1 cellular context compared by ENCODE assay signal in genomic region chr3:186097663-186098451, GRCh38.
A peak's percentile ranks its signal among the peaks of the same experiment; 100 is the strongest.
TF ChIP-seq lines count a peak whose summit lies in the region.

No MANE protein-coding gene starts in this region.

TF ChIP-seq in HepG2, 621 proteins besides CTCF, POLR2A, EP300 and RAD21 (continued from another document and continues in another):
- TF ChIP-seq, protein P1, sequence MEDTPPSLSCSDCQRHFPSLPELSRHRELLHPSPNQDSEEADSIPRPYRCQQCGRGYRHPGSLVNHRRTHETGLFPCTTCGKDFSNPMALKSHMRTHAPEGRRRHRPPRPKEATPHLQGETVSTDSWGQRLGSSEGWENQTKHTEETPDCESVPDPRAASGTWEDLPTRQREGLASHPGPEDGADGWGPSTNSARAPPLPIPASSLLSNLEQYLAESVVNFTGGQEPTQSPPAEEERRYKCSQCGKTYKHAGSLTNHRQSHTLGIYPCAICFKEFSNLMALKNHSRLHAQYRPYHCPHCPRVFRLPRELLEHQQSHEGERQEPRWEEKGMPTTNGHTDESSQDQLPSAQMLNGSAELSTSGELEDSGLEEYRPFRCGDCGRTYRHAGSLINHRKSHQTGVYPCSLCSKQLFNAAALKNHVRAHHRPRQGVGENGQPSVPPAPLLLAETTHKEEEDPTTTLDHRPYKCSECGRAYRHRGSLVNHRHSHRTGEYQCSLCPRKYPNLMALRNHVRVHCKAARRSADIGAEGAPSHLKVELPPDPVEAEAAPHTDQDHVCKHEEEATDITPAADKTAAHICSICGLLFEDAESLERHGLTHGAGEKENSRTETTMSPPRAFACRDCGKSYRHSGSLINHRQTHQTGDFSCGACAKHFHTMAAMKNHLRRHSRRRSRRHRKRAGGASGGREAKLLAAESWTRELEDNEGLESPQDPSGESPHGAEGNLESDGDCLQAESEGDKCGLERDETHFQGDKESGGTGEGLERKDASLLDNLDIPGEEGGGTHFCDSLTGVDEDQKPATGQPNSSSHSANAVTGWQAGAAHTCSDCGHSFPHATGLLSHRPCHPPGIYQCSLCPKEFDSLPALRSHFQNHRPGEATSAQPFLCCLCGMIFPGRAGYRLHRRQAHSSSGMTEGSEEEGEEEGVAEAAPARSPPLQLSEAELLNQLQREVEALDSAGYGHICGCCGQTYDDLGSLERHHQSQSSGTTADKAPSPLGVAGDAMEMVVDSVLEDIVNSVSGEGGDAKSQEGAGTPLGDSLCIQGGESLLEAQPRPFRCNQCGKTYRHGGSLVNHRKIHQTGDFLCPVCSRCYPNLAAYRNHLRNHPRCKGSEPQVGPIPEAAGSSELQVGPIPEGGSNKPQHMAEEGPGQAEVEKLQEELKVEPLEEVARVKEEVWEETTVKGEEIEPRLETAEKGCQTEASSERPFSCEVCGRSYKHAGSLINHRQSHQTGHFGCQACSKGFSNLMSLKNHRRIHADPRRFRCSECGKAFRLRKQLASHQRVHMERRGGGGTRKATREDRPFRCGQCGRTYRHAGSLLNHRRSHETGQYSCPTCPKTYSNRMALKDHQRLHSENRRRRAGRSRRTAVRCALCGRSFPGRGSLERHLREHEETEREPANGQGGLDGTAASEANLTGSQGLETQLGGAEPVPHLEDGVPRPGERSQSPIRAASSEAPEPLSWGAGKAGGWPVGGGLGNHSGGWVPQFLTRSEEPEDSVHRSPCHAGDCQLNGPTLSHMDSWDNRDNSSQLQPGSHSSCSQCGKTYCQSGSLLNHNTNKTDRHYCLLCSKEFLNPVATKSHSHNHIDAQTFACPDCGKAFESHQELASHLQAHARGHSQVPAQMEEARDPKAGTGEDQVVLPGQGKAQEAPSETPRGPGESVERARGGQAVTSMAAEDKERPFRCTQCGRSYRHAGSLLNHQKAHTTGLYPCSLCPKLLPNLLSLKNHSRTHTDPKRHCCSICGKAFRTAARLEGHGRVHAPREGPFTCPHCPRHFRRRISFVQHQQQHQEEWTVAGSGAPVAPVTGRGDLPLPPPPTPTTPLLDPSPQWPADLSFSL (CRISPR knock-in tag; IDR thresholded peaks at IDR 0.05) = no peak
- TF ChIP-seq CAMTA2 (CRISPR knock-in tag; IDR thresholded peaks at IDR 0.05; ENCODE audit: borderline replicate concordance) = no peak
- TF ChIP-seq ZBTB43 (CRISPR knock-in tag; conservative IDR thresholded peaks at IDR 0.05) = peak; percentile 82
- TF ChIP-seq KAT7 (CRISPR knock-in tag; IDR thresholded peaks at IDR 0.05; ENCODE audit: borderline replicate concordance) = no peak
- peak; percentile 71; the same call in 1 of the 3 replicates for TF ChIP-seq MXI1 (IDR thresholded peaks at IDR 0.05; ENCODE audit: borderline replicate concordance, low read depth, low read length)
- TF ChIP-seq THRA (CRISPR knock-in tag; IDR thresholded peaks at IDR 0.05; ENCODE audit: borderline replicate concordance) = peak; percentile 3; the same call in 1 of the 2 replicates
- TF ChIP-seq ZNF234 (CRISPR knock-in tag; conservative IDR thresholded peaks at IDR 0.05) = no peak
- no peak; the same call in 1 of the 2 replicates for TF ChIP-seq YEATS2 (CRISPR knock-in tag; IDR thresholded peaks at IDR 0.05; ENCODE audit: borderline replicate concordance)
- no peak for TF ChIP-seq ZNF530 (CRISPR knock-in tag; IDR thresholded peaks at IDR 0.05; ENCODE audit: low read depth)
- peak; percentile 26; the same call in 1 of the 2 replicates for TF ChIP-seq ZNF543 (CRISPR knock-in tag; IDR thresholded peaks at IDR 0.05)
- no peak for TF ChIP-seq ZBTB34 (CRISPR knock-in tag; IDR thresholded peaks at IDR 0.05)
- peak; percentile 19; the same call in 1 of the 2 replicates for TF ChIP-seq SMC3 (IDR thresholded peaks at IDR 0.05; ENCODE audit: low read length)
- TF ChIP-seq, protein P2, sequence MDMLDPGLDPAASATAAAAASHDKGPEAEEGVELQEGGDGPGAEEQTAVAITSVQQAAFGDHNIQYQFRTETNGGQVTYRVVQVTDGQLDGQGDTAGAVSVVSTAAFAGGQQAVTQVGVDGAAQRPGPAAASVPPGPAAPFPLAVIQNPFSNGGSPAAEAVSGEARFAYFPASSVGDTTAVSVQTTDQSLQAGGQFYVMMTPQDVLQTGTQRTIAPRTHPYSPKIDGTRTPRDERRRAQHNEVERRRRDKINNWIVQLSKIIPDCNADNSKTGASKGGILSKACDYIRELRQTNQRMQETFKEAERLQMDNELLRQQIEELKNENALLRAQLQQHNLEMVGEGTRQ (IDR thresholded peaks at IDR 0.05; ENCODE audit: low read depth, low read length) = no peak
- TF ChIP-seq, protein P2 (CRISPR knock-in tag; IDR thresholded peaks at IDR 0.05; ENCODE audit: borderline replicate concordance) = no peak
- TF ChIP-seq POGZ (CRISPR knock-in tag; IDR thresholded peaks at IDR 0.05) = 0 out of 2 replicates have a peak, but pooled peaks have one; percentile 27
- TF ChIP-seq SATB2 (CRISPR knock-in tag; IDR thresholded peaks at IDR 0.05) = no peak
- TF ChIP-seq ZFAT (CRISPR knock-in tag; conservative IDR thresholded peaks at IDR 0.05) = no peak
- no peak for TF ChIP-seq TERF1 (CRISPR knock-in tag; IDR thresholded peaks at IDR 0.05)
- TF ChIP-seq ATF3 (CRISPR knock-in tag; IDR thresholded peaks at IDR 0.05) = no peak
- TF ChIP-seq ZBTB7A (CRISPR knock-in tag; IDR thresholded peaks at IDR 0.05) = 0 out of 2 replicates have a peak, but pooled peaks have one; percentile 38
- no peak for TF ChIP-seq STAT5B (CRISPR knock-in tag; IDR thresholded peaks at IDR 0.05)
- TF ChIP-seq ZZZ3 (CRISPR knock-in tag; IDR thresholded peaks at IDR 0.05; ENCODE audit: borderline replicate concordance) = no peak
- TF ChIP-seq ZNF503 (CRISPR knock-in tag; IDR thresholded peaks at IDR 0.05) = peak; percentile 62; the same call in 1 of the 2 replicates
- no peak for TF ChIP-seq ZNF577 (CRISPR knock-in tag; IDR thresholded peaks at IDR 0.05; ENCODE audit: borderline replicate concordance, low read depth)
- TF ChIP-seq DPF2 (CRISPR knock-in tag; IDR thresholded peaks at IDR 0.05; ENCODE audit: borderline replicate concordance, low read depth) = peak; percentile 63; the same call in 1 of the 2 replicates
- TF ChIP-seq, protein P3, sequence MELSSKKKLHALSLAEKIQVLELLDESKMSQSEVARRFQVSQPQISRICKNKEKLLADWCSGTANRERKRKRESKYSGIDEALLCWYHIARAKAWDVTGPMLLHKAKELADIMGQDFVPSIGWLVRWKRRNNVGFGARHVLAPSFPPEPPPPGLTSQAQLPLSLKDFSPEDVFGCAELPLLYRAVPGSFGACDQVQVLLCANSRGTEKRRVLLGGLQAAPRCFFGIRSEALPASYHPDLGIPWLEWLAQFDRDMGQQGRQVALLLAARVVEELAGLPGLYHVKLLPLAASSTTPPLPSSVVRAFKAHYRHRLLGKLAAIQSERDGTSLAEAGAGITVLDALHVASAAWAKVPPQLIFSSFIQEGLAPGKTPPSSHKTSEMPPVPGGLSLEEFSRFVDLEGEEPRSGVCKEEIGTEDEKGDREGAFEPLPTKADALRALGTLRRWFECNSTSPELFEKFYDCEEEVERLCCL (CRISPR knock-in tag; IDR thresholded peaks at IDR 0.05; ENCODE audit: borderline replicate concordance) = no peak
- no peak for TF ChIP-seq HOXA9 (CRISPR knock-in tag; IDR thresholded peaks at IDR 0.05; ENCODE audit: borderline replicate concordance)
- TF ChIP-seq SMAD3 (CRISPR knock-in tag; IDR thresholded peaks at IDR 0.05) = no peak
- no peak for TF ChIP-seq ZNF274 (CRISPR knock-in tag; IDR thresholded peaks at IDR 0.05)
- TF ChIP-seq ZNF441 (CRISPR knock-in tag; IDR thresholded peaks at IDR 0.05; ENCODE audit: borderline replicate concordance) = no peak
- TF ChIP-seq ZNF768 (CRISPR knock-in tag; IDR thresholded peaks at IDR 0.05) = peak; percentile 88
- no peak for TF ChIP-seq ZIK1 (CRISPR knock-in tag; IDR thresholded peaks at IDR 0.05; ENCODE audit: borderline replicate concordance, low read depth)
- TF ChIP-seq, protein P4, sequence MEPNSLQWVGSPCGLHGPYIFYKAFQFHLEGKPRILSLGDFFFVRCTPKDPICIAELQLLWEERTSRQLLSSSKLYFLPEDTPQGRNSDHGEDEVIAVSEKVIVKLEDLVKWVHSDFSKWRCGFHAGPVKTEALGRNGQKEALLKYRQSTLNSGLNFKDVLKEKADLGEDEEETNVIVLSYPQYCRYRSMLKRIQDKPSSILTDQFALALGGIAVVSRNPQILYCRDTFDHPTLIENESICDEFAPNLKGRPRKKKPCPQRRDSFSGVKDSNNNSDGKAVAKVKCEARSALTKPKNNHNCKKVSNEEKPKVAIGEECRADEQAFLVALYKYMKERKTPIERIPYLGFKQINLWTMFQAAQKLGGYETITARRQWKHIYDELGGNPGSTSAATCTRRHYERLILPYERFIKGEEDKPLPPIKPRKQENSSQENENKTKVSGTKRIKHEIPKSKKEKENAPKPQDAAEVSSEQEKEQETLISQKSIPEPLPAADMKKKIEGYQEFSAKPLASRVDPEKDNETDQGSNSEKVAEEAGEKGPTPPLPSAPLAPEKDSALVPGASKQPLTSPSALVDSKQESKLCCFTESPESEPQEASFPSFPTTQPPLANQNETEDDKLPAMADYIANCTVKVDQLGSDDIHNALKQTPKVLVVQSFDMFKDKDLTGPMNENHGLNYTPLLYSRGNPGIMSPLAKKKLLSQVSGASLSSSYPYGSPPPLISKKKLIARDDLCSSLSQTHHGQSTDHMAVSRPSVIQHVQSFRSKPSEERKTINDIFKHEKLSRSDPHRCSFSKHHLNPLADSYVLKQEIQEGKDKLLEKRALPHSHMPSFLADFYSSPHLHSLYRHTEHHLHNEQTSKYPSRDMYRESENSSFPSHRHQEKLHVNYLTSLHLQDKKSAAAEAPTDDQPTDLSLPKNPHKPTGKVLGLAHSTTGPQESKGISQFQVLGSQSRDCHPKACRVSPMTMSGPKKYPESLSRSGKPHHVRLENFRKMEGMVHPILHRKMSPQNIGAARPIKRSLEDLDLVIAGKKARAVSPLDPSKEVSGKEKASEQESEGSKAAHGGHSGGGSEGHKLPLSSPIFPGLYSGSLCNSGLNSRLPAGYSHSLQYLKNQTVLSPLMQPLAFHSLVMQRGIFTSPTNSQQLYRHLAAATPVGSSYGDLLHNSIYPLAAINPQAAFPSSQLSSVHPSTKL (CRISPR knock-in tag; IDR thresholded peaks at IDR 0.05) = peak; percentile 57; the same call in 1 of the 2 replicates
- TF ChIP-seq ZSCAN22 (CRISPR knock-in tag; IDR thresholded peaks at IDR 0.05) = no peak
- no peak for TF ChIP-seq TSC22D2 (CRISPR knock-in tag; IDR thresholded peaks at IDR 0.05; ENCODE audit: borderline replicate concordance)
- TF ChIP-seq HOXA3 (CRISPR knock-in tag; IDR thresholded peaks at IDR 0.05) = peak; percentile 71
- TF ChIP-seq BCL6 (CRISPR knock-in tag; IDR thresholded peaks at IDR 0.05) = peak; percentile 30; the same call in 1 of the 2 replicates
- peak; percentile 43; the same call in 1 of the 2 replicates for TF ChIP-seq ZNF619 (CRISPR knock-in tag; IDR thresholded peaks at IDR 0.05)
